ENCODE assay signal across 13 cellular contexts in the genomic region with DNA sequence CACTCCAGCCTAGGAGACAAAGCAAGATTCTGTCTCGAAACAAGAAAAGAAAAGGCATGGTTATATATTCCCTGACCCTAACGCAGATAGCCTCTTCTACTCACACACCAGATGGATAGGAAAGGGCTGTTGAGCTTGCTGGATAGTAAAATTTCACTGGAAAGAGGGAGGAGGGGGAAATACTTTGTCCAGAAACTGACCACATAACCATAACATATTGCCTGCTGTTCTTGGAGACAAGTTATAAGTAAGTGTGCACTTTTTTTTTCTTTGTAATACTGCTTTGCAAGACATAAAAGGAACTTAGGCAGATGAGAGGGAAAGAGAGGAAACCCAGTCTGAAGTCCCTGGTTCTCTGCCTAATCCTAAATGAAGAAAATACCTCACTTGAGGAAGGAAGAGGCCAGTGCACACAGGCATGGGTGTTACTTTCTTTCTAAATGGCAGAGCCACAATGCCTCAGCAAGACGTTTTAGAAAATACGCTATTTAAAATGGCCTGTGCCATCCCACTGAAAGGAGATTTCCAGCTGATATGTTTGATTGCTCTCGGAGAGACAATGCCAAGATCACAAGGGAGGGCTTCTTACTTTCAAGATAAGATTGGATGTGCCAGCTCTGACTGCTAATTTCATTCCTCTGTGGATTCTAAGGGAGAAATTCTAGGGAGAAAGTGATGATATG.
DNase-seq lines count a peak whose midpoint lies in the region; ATAC-seq and TF ChIP-seq lines count a peak whose summit lies in the region.
"Had no signal": no experiment of that assay in that cellular context is flagged by ENCODE, and none has a peak within 500 bp of the region (broad histone marks: within the 10 kb centered on the region; RNA-seq: fewer than 3 reads in every experiment).

No MANE protein-coding gene starts in this region.

- no peaks in the 10 kb centered on the region for H3F3A ChIP-seq in GM23338 (replicated peaks; ENCODE audit: low read depth)

- H3K27ac ChIP-seq in GM23338 (ENCODE audit: low read depth), result no peak overlapping the region
- H3K27ac ChIP-seq in osteoblast (ENCODE audit: low read depth, low read length), result no peak overlapping the region
- H3K27ac ChIP-seq in CD4-positive, alpha-beta memory T cell (ENCODE audit: low read depth, low read length), result no peak overlapping the region
- H3K27ac ChIP-seq in effector memory CD4-positive, alpha-beta T cell (ENCODE audit: insufficient read depth, low read length, poor library complexity, severe bottlenecking), result no peak overlapping the region

- H3K36me3 ChIP-seq in GM23338 (ENCODE audit: insufficient read depth) (no peaks in the 10 kb centered on the region), osteoblast (ENCODE audit: insufficient read depth, low read length) (no peaks in the 10 kb centered on the region)
- H3K36me3 ChIP-seq in CD4-positive, alpha-beta memory T cell (ENCODE audit: insufficient read depth, low read length), result no peaks in the 10 kb centered on the region
- H3K36me3 ChIP-seq in effector memory CD4-positive, alpha-beta T cell (ENCODE audit: control insufficient read depth, insufficient read depth, low read length), result no peaks in the 10 kb centered on the region

- H3K27me3 ChIP-seq in GM23338 (ENCODE audit: insufficient read depth), result no peaks in the 10 kb centered on the region
- no peaks in the 10 kb centered on the region for H3K27me3 ChIP-seq in osteoblast (ENCODE audit: insufficient read depth, low read length)
- no peaks in the 10 kb centered on the region for H3K27me3 ChIP-seq in CD4-positive, alpha-beta memory T cell (ENCODE audit: insufficient read depth, low read length)
- H3K27me3 ChIP-seq in effector memory CD4-positive, alpha-beta T cell (replicated peaks; ENCODE audit: control insufficient read depth, insufficient read depth, low read length, poor library complexity, severe bottlenecking), result no peaks in the 10 kb centered on the region
- H3K27me3 ChIP-seq: BE2C had no signal

- CTCF ChIA-PET in CD4-positive, alpha-beta memory T cell (lab: Charles Lee; ENCODE audit: partially characterized antibody), result no interaction called here

- H3K36me3 Mint-ChIP-seq in GM23338 (ENCODE audit: low read depth), result peaks cover 19% of the 10 kb centered on the region
- H3K36me3 Mint-ChIP-seq in CD4-positive, alpha-beta memory T cell, result no peaks in the 10 kb centered on the region

- no peaks in the 10 kb centered on the region for H3K9me2 ChIP-seq in GM23338 (ENCODE audit: insufficient read depth)

- H2AFZ ChIP-seq in GM23338 (no peak overlapping the region), osteoblast (ENCODE audit: low read length) (no peak overlapping the region)

- TF ChIP-seq CTCF in GM23338 (conservative IDR thresholded peaks at IDR 0.05; ENCODE audit: low read depth in 2 of 2) (no peak), choroid plexus epithelial cell (conservative IDR thresholded peaks at IDR 0.05; ENCODE audit: low read depth, low read length) (no peak), osteoblast (IDR thresholded peaks at IDR 0.05; ENCODE audit: extremely low read depth, low read depth, low read length) (no peak)

- no peaks in the 10 kb centered on the region for H3K27me3 Mint-ChIP-seq in GM23338 (ENCODE audit: insufficient read depth, low read depth, poor library complexity)
- no peaks in the 10 kb centered on the region for H3K27me3 Mint-ChIP-seq in CD4-positive, alpha-beta memory T cell

- H3K79me2 ChIP-seq in GM23338 (replicated peaks; ENCODE audit: insufficient read depth) (no peaks in the 10 kb centered on the region), osteoblast (ENCODE audit: insufficient read depth, low read length) (no peaks in the 10 kb centered on the region)

- H3K4me1 Mint-ChIP-seq in GM23338, result peaks cover 5% of the 10 kb centered on the region; the same call in 1 of the 3 replicates
- no peaks in the 10 kb centered on the region for H3K4me1 Mint-ChIP-seq in CD4-positive, alpha-beta memory T cell

- H3K4me3 Mint-ChIP-seq in GM23338, result no peak overlapping the region
- no peak overlapping the region for H3K4me3 Mint-ChIP-seq in CD4-positive, alpha-beta memory T cell

- POLR2A ChIA-PET in CD4-positive, alpha-beta memory T cell (lab: Charles Lee; ENCODE audit: partially characterized antibody), result no interaction called here

- H3K4me2 ChIP-seq in GM23338 (no peak overlapping the region), osteoblast (ENCODE audit: insufficient read depth, low read length) (no peak overlapping the region)

- no peaks in the 10 kb centered on the region for H4K20me1 ChIP-seq in GM23338 (replicated peaks; ENCODE audit: insufficient read depth)
- H4K20me1 ChIP-seq in osteoblast (ENCODE audit: insufficient read depth, low read length), result no peaks in the 10 kb centered on the region

- intact Hi-C loops in CD4-positive, alpha-beta memory T cell (cut with micrococcal nuclease), result no loop called here

- H3K9me3 ChIP-seq in osteoblast (ENCODE audit: low read depth, low read length), result no peaks in the 10 kb centered on the region
- no peaks in the 10 kb centered on the region for H3K9me3 ChIP-seq in CD4-positive, alpha-beta memory T cell (ENCODE audit: control insufficient read depth in 1 of 2, low read length in 2 of 2)
- H3K9me3 ChIP-seq in effector memory CD4-positive, alpha-beta T cell (ENCODE audit: control insufficient read depth, low read length), result no peaks in the 10 kb centered on the region
- H3K9me3 ChIP-seq: BE2C had no signal

- H3K4me3 ChIP-seq in GM23338 (no peak overlapping the region), choroid plexus epithelial cell (ENCODE audit: low read depth, low read length) (no peak overlapping the region), osteoblast (ENCODE audit: insufficient read depth, low read length) (no peak overlapping the region)
- no peak overlapping the region for H3K4me3 ChIP-seq in CD4-positive, alpha-beta memory T cell (ENCODE audit: low read length in 2 of 2)
- no peak overlapping the region for H3K4me3 ChIP-seq in effector memory CD4-positive, alpha-beta T cell (ENCODE audit: insufficient read depth, low read depth, low read length, poor library complexity, severe bottlenecking)

- DNase-seq in GM23338 (ENCODE audit: low spot score), result no peak
- DNase-seq in NCI-H2227 treated with DMSO at 0.1 percent for 48 hours (lab: John Stamatoyannopoulos, UW), result peak; percentile 22
- DNase-seq in choroid plexus epithelial cell (ENCODE audit: low read depth), result peak; percentile 57
- DNase-seq in osteoblast (ENCODE audit: insufficient read length, low spot score, missing footprints), result peak; percentile 66
- DNase-seq in activated naive CD4-positive, alpha-beta T cell treated with anti-CD3 and anti-CD28 coated beads, Interleukin-2, amount 50 U/mL, for 16 hours, result no peak
- no peak for DNase-seq in CD4-positive, alpha-beta memory T cell
- no peak for DNase-seq in effector memory CD4-positive, alpha-beta T cell
- DNase-seq: BE2C, DMS 273 treated with DMSO at 0.1 percent for 48 hours, Karpas-422, NCI-H2029, NCI-H226, NCI-H526 had no signal

- 0 out of 2 replicates have a peak overlapping the region, but pooled peaks have one; percentile 54 for H3K27ac Mint-ChIP-seq in GM23338
- no peak overlapping the region for H3K27ac Mint-ChIP-seq in CD4-positive, alpha-beta memory T cell

- ATAC-seq in GM23338, result peak; percentile 45

- H3K9me3 Mint-ChIP-seq in GM23338, result peaks cover 6% of the 10 kb centered on the region; the same call in 2 of the 3 replicates
- peaks cover 0 to 2% (median 0%) of the 10 kb centered on the region in 8 donors for H3K9me3 Mint-ChIP-seq in CD4-positive, alpha-beta memory T cell

- H3K4me1 ChIP-seq in GM23338 (ENCODE audit: insufficient read depth), result no peaks in the 10 kb centered on the region
- no peaks in the 10 kb centered on the region for H3K4me1 ChIP-seq in osteoblast (ENCODE audit: insufficient read depth, low read length)
- no peaks in the 10 kb centered on the region for H3K4me1 ChIP-seq in CD4-positive, alpha-beta memory T cell (ENCODE audit: insufficient read depth, low read length)
- H3K4me1 ChIP-seq in effector memory CD4-positive, alpha-beta T cell (ENCODE audit: control insufficient read depth, insufficient read depth, low read length, poor library complexity, severe bottlenecking), result no peaks in the 10 kb centered on the region
- H3K4me1 ChIP-seq: BE2C had no signal

TF ChIP-seq in GM23338, 12 proteins besides CTCF, POLR2A, EP300 and RAD21 (continues in another document):
- no peak for TF ChIP-seq ZNF331 (CRISPR knock-in tag; IDR thresholded peaks at IDR 0.05; ENCODE audit: low read depth)

Comparison
In these comparisons a context has a peak if more than half of its experiments do, and no peak if none do; other contexts are left out.
1. DNase-seq: peak in NCI-H2227 treated with DMSO at 0.1 percent for 48 hours (single experiment), choroid plexus epithelial cell (single experiment) and osteoblast (single experiment); none in GM23338 (single experiment), activated naive CD4-positive, alpha-beta T cell treated with anti-CD3 and anti-CD28 coated beads, Interleukin-2, amount 50 U/mL, for 16 hours (single experiment), CD4-positive, alpha-beta memory T cell (0 of 5) and effector memory CD4-positive, alpha-beta T cell (0 of 3).